Comparison of ENCODE assay signal across 8 cellular contexts in genomic region chr12:39441963-39442894, GRCh38. TPM values are rescaled to one million over a fixed set of nuclear protein-coding genes. Genes with fewer than 3 reads are reported as not detected.
A peak's percentile ranks its signal among the peaks of the same experiment; 100 is the strongest.
DNase-seq lines count a peak whose midpoint lies in the region; ATAC-seq and TF ChIP-seq lines count a peak whose summit lies in the region.

No MANE protein-coding gene starts in this region.

- peaks cover 2% of the 10 kb centered on the region; the same call in 1 of the 2 replicates for H3K9me3 ChIP-seq in BE2C
- H3K9me3 ChIP-seq in heart left ventricle: no peaks in the 10 kb centered on the region
- no peaks in the 10 kb centered on the region for H3K9me3 ChIP-seq in transverse colon

- H3K4me3 Mint-ChIP-seq in activated naive CD4-positive, alpha-beta T cell treated with anti-CD3 and anti-CD28 coated beads, Interleukin-2, amount 50 U/mL, for 24 hours: peak overlapping the region; percentile 94

- peak overlapping the region; percentile 98 for H3K27ac Mint-ChIP-seq in activated naive CD4-positive, alpha-beta T cell treated with anti-CD3 and anti-CD28 coated beads, Interleukin-2, amount 50 U/mL, for 24 hours

- no peak for TF ChIP-seq CTCF in BE2C (IDR thresholded peaks at IDR 0.05; ENCODE audit: low read depth, low read length)
- TF ChIP-seq CTCF in heart left ventricle (IDR thresholded peaks at IDR 0.05): no peak
- no peak for TF ChIP-seq CTCF in transverse colon (IDR thresholded peaks at IDR 0.05)

- no peak for TF ChIP-seq POLR2A in heart left ventricle (IDR thresholded peaks at IDR 0.05)
- no peak for TF ChIP-seq POLR2A in transverse colon (IDR thresholded peaks at IDR 0.05)

- H3K27ac ChIP-seq in heart left ventricle: peak overlapping the region; percentile 51 to 93 (median 86)
- peak overlapping the region; percentile 89 to 96 (median 92) for H3K27ac ChIP-seq in transverse colon

- in situ Hi-C loops in transverse colon (cut with MboI; ENCODE audit: low pct_ligation_motif_present in 1 of 4, low pct_unique_long_range_greater_than_20kb in 1 of 4, low sequenced_read_pairs in 3 of 4): no loop called here

- peak; percentile 85 for DNase-seq in BE2C
- DNase-seq in RPMI8226: peak; percentile 67
- peak; percentile 16 to 74 (median 32) for DNase-seq in heart left ventricle
- peak; percentile 69 for DNase-seq in pons (ENCODE audit: low spot score)
- DNase-seq in transverse colon: no peak

- no peak for TF ChIP-seq EP300 in transverse colon (IDR thresholded peaks at IDR 0.05; ENCODE audit: low read depth)

- H3K9me3 Mint-ChIP-seq in activated naive CD4-positive, alpha-beta T cell treated with anti-CD3 and anti-CD28 coated beads, Interleukin-2, amount 50 U/mL, for 24 hours: no peaks in the 10 kb centered on the region

- 2 to 4% (median 2%) methylated on average over 29 to 58 of the region's 58 CpGs for WGBS in heart left ventricle, 4 donors
- 3 to 8% methylated on average over 8 to 52 of the region's 58 CpGs for WGBS in transverse colon (ENCODE audit: low coverage in 1 of 2), 2 donors

- H3K4me3 ChIP-seq in BE2C (ENCODE audit: low read depth, low read length): peak overlapping the region; percentile 78
- H3K4me3 ChIP-seq in heart left ventricle: peak overlapping the region; percentile 65 to 96 (median 81)
- peak overlapping the region; percentile 59 to 93 (median 82) for H3K4me3 ChIP-seq in transverse colon

- H3K36me3 ChIP-seq in BE2C (peaks cover 12% of the 10 kb centered on the region), heart left ventricle (no peaks in the 10 kb centered on the region), transverse colon (no peaks in the 10 kb centered on the region)

- H3K36me3 Mint-ChIP-seq in activated naive CD4-positive, alpha-beta T cell treated with anti-CD3 and anti-CD28 coated beads, Interleukin-2, amount 50 U/mL, for 24 hours: no peaks in the 10 kb centered on the region

- no peaks in the 10 kb centered on the region for H3K27me3 ChIP-seq in BE2C
- H3K27me3 ChIP-seq in heart left ventricle: peaks cover 0 to 5% (median 0%) of the 10 kb centered on the region in 9 donors
- H3K27me3 ChIP-seq in transverse colon: no peaks in the 10 kb centered on the region

- intact Hi-C loops in heart left ventricle (cut with DNase I): loop anchor here in 7 of 10 donors (2.0 to 10.0 kb wide), 7 partner anchors 47 to 175 kb away; partner anchors contain the start of gene ABCD2 (in 4 of the 7)
- intact Hi-C loops in transverse colon (cut with DNase I; ENCODE audit: low total_unique reads): no loop called here

- ATAC-seq in GM19395 (IDR thresholded peaks at IDR 0.05; ENCODE audit: unreplicated experiment) (peak; percentile 37), HG03457 (IDR thresholded peaks at IDR 0.05; ENCODE audit: unreplicated experiment) (peak; percentile 13), heart left ventricle (peak in 3 of 4 donors; percentile 5 to 17 (median 13))

- H3K27me3 Mint-ChIP-seq in activated naive CD4-positive, alpha-beta T cell treated with anti-CD3 and anti-CD28 coated beads, Interleukin-2, amount 50 U/mL, for 24 hours: no peaks in the 10 kb centered on the region

- peaks cover 11% of the 10 kb centered on the region for H3K4me1 ChIP-seq in BE2C
- H3K4me1 ChIP-seq in heart left ventricle: peaks cover 0 to 30% (median 5%) of the 10 kb centered on the region in 12 donors
- peaks cover 0 to 14% (median 12%) of the 10 kb centered on the region in 4 donors for H3K4me1 ChIP-seq in transverse colon

- peaks cover 27% of the 10 kb centered on the region for H3K4me1 Mint-ChIP-seq in activated naive CD4-positive, alpha-beta T cell treated with anti-CD3 and anti-CD28 coated beads, Interleukin-2, amount 50 U/mL, for 24 hours

RNA-seq across cellular contexts. Expression of gene KIF21A, which starts 0.7 kb away (rescaled TPM):
- 84.0 TPM for polyA plus RNA-seq in BE2C (2012; ENCODE audit: insufficient read depth, insufficient read length, low read depth)
- 10 to 100 TPM; 38.8 to 53.1 (median 44.5) TPM for total RNA-seq in heart left ventricle
- 10 to 100 TPM; 27.9 to 33.2 TPM for polyA plus RNA-seq in heart left ventricle
- 10 to 100 TPM; 23.6 to 40.6 (median 31.9) TPM for total RNA-seq in transverse colon
